Comparison of ENCODE assay signal across 18 cellular contexts in genomic region chr6:43331876-43332275, GRCh38. TPM values are rescaled to one million over a fixed set of nuclear protein-coding genes. Genes with fewer than 3 reads are reported as not detected.
"Had no signal": no experiment of that assay in that cellular context is flagged by ENCODE, and none has a peak within 500 bp of the region (broad histone marks: within the 10 kb centered on the region; RNA-seq: fewer than 3 reads in every experiment).

No MANE protein-coding gene starts in this region.

- H3K36me3 Mint-ChIP-seq: activated naive CD8-positive, alpha-beta T cell treated with anti-CD3 and anti-CD28 coated beads for 36 hours; WTC11 had no signal

- H3K27me3 Mint-ChIP-seq: activated naive CD8-positive, alpha-beta T cell treated with anti-CD3 and anti-CD28 coated beads for 36 hours had no signal

- H3K27ac Mint-ChIP-seq: activated naive CD8-positive, alpha-beta T cell treated with anti-CD3 and anti-CD28 coated beads for 36 hours; WTC11 had no signal

- H3K9me3 Mint-ChIP-seq: activated naive CD8-positive, alpha-beta T cell treated with anti-CD3 and anti-CD28 coated beads for 36 hours; immature natural killer cell; WTC11 had no signal

- DNase-seq: activated CD4-positive, alpha-beta T cell treated with anti-CD3 and anti-CD28 coated beads, Interleukin-2, amount 50 U/mL, for 1 hour; activated effector memory CD4-positive, alpha-beta T cell treated with anti-CD3 and anti-CD28 coated beads, Interleukin-2, amount 50 U/mL, for 16 hours; activated naive CD8-positive, alpha-beta T cell treated with anti-CD3 and anti-CD28 coated beads for 36 hours; brain microvascular endothelial cell; glutamatergic neuron; immature natural killer cell; midbrain; stimulated activated CD4-positive, alpha-beta T cell treated with anti-CD3 and anti-CD28 coated beads, Interleukin-4, amount 100 ng/mL, for 4 hours; stomach; uterus had no signal

- ATAC-seq: WTC11 had no signal

- H3K4me1 Mint-ChIP-seq: immature natural killer cell had no signal

- H3K4me3 ChIP-seq: esophagus muscularis mucosa, lung, right atrium auricular region, skin epidermis, stomach, uterus had no signal

- H3K4me3 Mint-ChIP-seq: activated naive CD8-positive, alpha-beta T cell treated with anti-CD3 and anti-CD28 coated beads for 36 hours; immature natural killer cell; WTC11 had no signal

- H3K27ac ChIP-seq: brain microvascular endothelial cell, esophagus muscularis mucosa, right atrium auricular region, skin epidermis, stomach, uterus had no signal

- H3K27me3 ChIP-seq: brain microvascular endothelial cell, esophagus muscularis mucosa, right atrium auricular region, stomach, uterus had no signal

RNA-seq across cellular contexts. Expression of gene CRIP3, which starts 23.2 kb away (rescaled TPM):
- total RNA-seq: dermis microvascular lymphatic vessel endothelial cell, esophagus muscularis mucosa, fibroblast of villous mesenchyme had no signal

RNA-seq across cellular contexts. Expression of gene SLC22A7, which starts 33.8 kb away (rescaled TPM):
- total RNA-seq: activated naive CD8-positive, alpha-beta T cell treated with anti-CD3 and anti-CD28 coated beads for 36 hours; dermis microvascular lymphatic vessel endothelial cell; esophagus muscularis mucosa; fibroblast of villous mesenchyme; lung; posterior vena cava; right atrium auricular region; stomach; uterus; WTC11 had no signal
